25 cellular contexts compared by ENCODE assay signal in genomic region chr2:223856584-223856983, GRCh38. TPM values are rescaled to one million over a fixed set of nuclear protein-coding genes. Genes with fewer than 3 reads are reported as not detected.
A peak's percentile ranks its signal among the peaks of the same experiment; 100 is the strongest.
DNase-seq lines count a peak whose midpoint lies in the region; ATAC-seq, FAIRE-seq and TF ChIP-seq lines count a peak whose summit lies in the region.
"Had no signal": no experiment of that assay in that cellular context is flagged by ENCODE, and none has a peak within 500 bp of the region (broad histone marks: within the 10 kb centered on the region; RNA-seq: fewer than 3 reads in every experiment).

No MANE protein-coding gene starts in this region.

- H4K91ac ChIP-seq in neuronal stem cell (ENCODE audit: low read depth, low read length, poor library complexity), result no peak overlapping the region

- H3K4me2 ChIP-seq in neuronal stem cell (ENCODE audit: insufficient read depth, low read length, poor library complexity, severe bottlenecking), result no peak overlapping the region
- H3K4me2 ChIP-seq: KMS-11 had no signal

- H3K27me3 ChIP-seq in Panc1 (ENCODE audit: control insufficient read depth, insufficient read depth, low read length) (no peaks in the 10 kb centered on the region), neuronal stem cell (ENCODE audit: control insufficient read depth in 3 of 3, insufficient read depth in 3 of 3, low read depth in 1 of 3, low read length in 3 of 3) (no peaks in the 10 kb centered on the region)

- no peaks in the 10 kb centered on the region for H3K9me3 Mint-ChIP-seq in stimulated activated naive CD8-positive, alpha-beta T cell treated with anti-CD3 and anti-CD28 coated beads, Interleukin-15, Interleukin-2, amounts not matched to agents 100 ng/mL and 50 ng/mL, for 24 hours
- H3K9me3 Mint-ChIP-seq: CD4-positive, CD25-positive, alpha-beta regulatory T cell; stimulated activated effector memory CD8-positive, alpha-beta T cell treated with anti-CD3 and anti-CD28 coated beads, Interleukin-12 subunit alpha, Interleukin-12 subunit beta, amount 100 ng/mL, for 72 hours; type B pancreatic cell had no signal

- no peak for DNase-seq in stimulated activated naive CD8-positive, alpha-beta T cell treated with anti-CD3 and anti-CD28 coated beads, Interleukin-15, Interleukin-2, amounts not matched to agents 100 U/mL and 50 U/mL, for 24 hours
- DNase-seq in Panc1 (ENCODE audit: low read depth, low spot score) (no peak), neuronal stem cell (ENCODE audit: low spot score) (no peak), cerebellum (ENCODE audit: low spot score) (no peak), T-helper 9 cell (no peak), HTR-8/SVneo (ENCODE audit: insufficient read length, low spot score) (no peak)
- DNase-seq: activated CD4-positive, alpha-beta T cell treated with anti-CD3 and anti-CD28 coated beads for 48 hours; activated CD8-positive, alpha-beta memory T cell treated with anti-CD3 and anti-CD28 coated beads, Interleukin-2, amount 50 U/mL, for 4 hours; activated effector memory CD4-positive, alpha-beta T cell treated with Interleukin-2 at 50 U/mL for 16 hours; amniotic stem cell; caudate nucleus; CD4-positive, CD25-positive, alpha-beta regulatory T cell; DMS53; erythroblast; NCI-H1417; NCI-H2171 treated with DMSO at 0.1 percent for 48 hours; NCI-H774; SW 1271 had no signal

- ATAC-seq in stimulated activated naive CD8-positive, alpha-beta T cell treated with anti-CD3 and anti-CD28 coated beads, Interleukin-15, Interleukin-2, amounts not matched to agents 100 U/mL and 50 U/mL, for 24 hours, result no peak
- ATAC-seq in HG02852 (IDR thresholded peaks at IDR 0.05; ENCODE audit: unreplicated experiment), result peak; percentile 45
- no peak for ATAC-seq in Panc1
- ATAC-seq: stimulated activated effector memory CD8-positive, alpha-beta T cell treated with anti-CD3 and anti-CD28 coated beads, Interleukin-12 subunit alpha, Interleukin-12 subunit beta, amount 100 ng/mL, for 72 hours had no signal

- H2BK120ac ChIP-seq in neuronal stem cell (ENCODE audit: low read depth, low read length), result no peak overlapping the region

- H3K27ac ChIP-seq in Panc1 (ENCODE audit: low read length), result peak overlapping the region; percentile 23; the same call in 1 of the 2 replicates
- H3K27ac ChIP-seq in neuronal stem cell (replicated peaks; ENCODE audit: low read length), result no peak overlapping the region
- H3K27ac ChIP-seq: KMS-11 had no signal

- no peak overlapping the region for H3K4me3 Mint-ChIP-seq in stimulated activated naive CD8-positive, alpha-beta T cell treated with anti-CD3 and anti-CD28 coated beads, Interleukin-15, Interleukin-2, amounts not matched to agents 100 ng/mL and 50 ng/mL, for 24 hours
- H3K4me3 Mint-ChIP-seq: CD4-positive, CD25-positive, alpha-beta regulatory T cell; stimulated activated effector memory CD8-positive, alpha-beta T cell treated with anti-CD3 and anti-CD28 coated beads, Interleukin-12 subunit alpha, Interleukin-12 subunit beta, amount 100 ng/mL, for 72 hours; type B pancreatic cell had no signal

- WGBS in neuronal stem cell (ENCODE audit: extremely low coverage in 2 of 2, insufficient read length in 2 of 2, insufficient replicate concordance in 1 of 2), 2 donors, result no CpG with 5 or more reads among the region's 5 CpGs

- H3K14ac ChIP-seq in neuronal stem cell (ENCODE audit: low read length), result no peak overlapping the region

- no peak overlapping the region for H2BK15ac ChIP-seq in neuronal stem cell (ENCODE audit: low read length)

- H2BK5ac ChIP-seq in neuronal stem cell (ENCODE audit: low read length), result no peak overlapping the region

- H3K4me1 ChIP-seq in Panc1 (ENCODE audit: control insufficient read depth, insufficient read depth, low read length) (peaks cover 15% of the 10 kb centered on the region; the same call in 1 of the 2 replicates), neuronal stem cell (ENCODE audit: control insufficient read depth in 2 of 2, insufficient read depth in 1 of 2, low read depth in 1 of 2, low read length in 2 of 2) (peaks cover 0 to 3% of the 10 kb centered on the region in 2 donors)

- H2BK12ac ChIP-seq in neuronal stem cell (ENCODE audit: low read length), result no peak overlapping the region

- no peaks in the 10 kb centered on the region for H3K79me1 ChIP-seq in neuronal stem cell (ENCODE audit: low read depth, low read length)

- no TSS peak for BruUV-seq in Panc1 (replicated peaks; lab: Mats Ljungman, UMichigan)

- H2AFZ ChIP-seq in neuronal stem cell (ENCODE audit: low read length), result no peak overlapping the region

- no peak overlapping the region for H3K4ac ChIP-seq in neuronal stem cell (ENCODE audit: low read length)

- CTCF ChIA-PET in Panc1 (lab: Charles Lee), result no interaction called here

- H3K27me3 Mint-ChIP-seq in stimulated activated naive CD8-positive, alpha-beta T cell treated with anti-CD3 and anti-CD28 coated beads, Interleukin-15, Interleukin-2, amounts not matched to agents 100 ng/mL and 50 ng/mL, for 24 hours, result no peaks in the 10 kb centered on the region
- H3K27me3 Mint-ChIP-seq: CD4-positive, CD25-positive, alpha-beta regulatory T cell; type B pancreatic cell had no signal

- H3K23ac ChIP-seq in neuronal stem cell (ENCODE audit: low read depth, low read length, poor library complexity), result no peak overlapping the region

- H2AK5ac ChIP-seq in neuronal stem cell (ENCODE audit: low read depth, low read length), result no peak overlapping the region

- no peak for TF ChIP-seq CTCF in Panc1 (IDR thresholded peaks at IDR 0.05)

- POLR2A ChIA-PET in Panc1 (lab: Charles Lee), result interaction anchor here (0.7 kb wide), 1 partner anchor 683 kb away, joined by 4 read pairs; no protein-coding TSS in a partner anchor

- H3K4me1 Mint-ChIP-seq in stimulated activated naive CD8-positive, alpha-beta T cell treated with anti-CD3 and anti-CD28 coated beads, Interleukin-15, Interleukin-2, amounts not matched to agents 100 ng/mL and 50 ng/mL, for 24 hours (ENCODE audit: low read depth), result peaks cover under 1% of the 10 kb centered on the region
- H3K4me1 Mint-ChIP-seq: stimulated activated effector memory CD8-positive, alpha-beta T cell treated with anti-CD3 and anti-CD28 coated beads, Interleukin-12 subunit alpha, Interleukin-12 subunit beta, amount 100 ng/mL, for 72 hours had no signal

- H3K36me3 ChIP-seq in Panc1 (ENCODE audit: control insufficient read depth, insufficient read depth, low read length), result no peaks in the 10 kb centered on the region
- H3K36me3 ChIP-seq in neuronal stem cell (replicated peaks in 1 of 2; ENCODE audit: control insufficient read depth in 2 of 2, insufficient read depth in 2 of 2, low read length in 2 of 2), result no peaks in the 10 kb centered on the region

- no peak overlapping the region for H4K8ac ChIP-seq in neuronal stem cell (ENCODE audit: low read depth, low read length)

- H3K18ac ChIP-seq in neuronal stem cell (ENCODE audit: low read length), result no peak overlapping the region

- peak overlapping the region; percentile 23 for H3K27ac Mint-ChIP-seq in stimulated activated naive CD8-positive, alpha-beta T cell treated with anti-CD3 and anti-CD28 coated beads, Interleukin-15, Interleukin-2, amounts not matched to agents 100 ng/mL and 50 ng/mL, for 24 hours
- H3K27ac Mint-ChIP-seq: CD4-positive, CD25-positive, alpha-beta regulatory T cell; stimulated activated effector memory CD8-positive, alpha-beta T cell treated with anti-CD3 and anti-CD28 coated beads, Interleukin-12 subunit alpha, Interleukin-12 subunit beta, amount 100 ng/mL, for 72 hours; type B pancreatic cell had no signal

- H3K9ac ChIP-seq in neuronal stem cell (ENCODE audit: low read depth, low read length, poor library complexity), result no peak overlapping the region
- H3K9ac ChIP-seq: KMS-11 had no signal

- H3K4me3 ChIP-seq in Panc1 (ENCODE audit: low read depth in 2 of 2, low read length in 2 of 2), result no peak overlapping the region
- H3K4me3 ChIP-seq in neuronal stem cell (ENCODE audit: low read length in 2 of 2), result no peak overlapping the region

- in situ Hi-C loops in Panc1 (cut with HindIII; ENCODE audit: low pct_unique_long_range_greater_than_20kb, low sequenced_read_pairs), result no loop called here

- intact Hi-C loops in Panc1 (cut with micrococcal nuclease; ENCODE audit: unreplicated experiment), result no loop called here

- H3K36me3 Mint-ChIP-seq in stimulated activated naive CD8-positive, alpha-beta T cell treated with anti-CD3 and anti-CD28 coated beads, Interleukin-15, Interleukin-2, amounts not matched to agents 100 ng/mL and 50 ng/mL, for 24 hours (ENCODE audit: low read depth), result peaks cover 10% of the 10 kb centered on the region
- H3K36me3 Mint-ChIP-seq: stimulated activated effector memory CD8-positive, alpha-beta T cell treated with anti-CD3 and anti-CD28 coated beads, Interleukin-12 subunit alpha, Interleukin-12 subunit beta, amount 100 ng/mL, for 72 hours; type B pancreatic cell had no signal

- no peak for FAIRE-seq in HTR-8/SVneo (lab: Jason Lieb, UNC)
- FAIRE-seq: frontal cortex, GM18507 had no signal

- H3K9me3 ChIP-seq in Panc1 (ENCODE audit: control insufficient read depth, insufficient read depth, low read depth, low read length) (no peaks in the 10 kb centered on the region), neuronal stem cell (replicated peaks in 1 of 2; ENCODE audit: control insufficient read depth in 2 of 2, insufficient read depth in 1 of 2, low read depth in 1 of 2, low read length in 2 of 2) (no peaks in the 10 kb centered on the region)

RNA-seq across cellular contexts. Expression of gene AP1S3, which starts 19.2 kb away (rescaled TPM):
- 66.3 TPM for total RNA-seq in Panc1 (2021; ENCODE audit: unreplicated experiment)
- polyA plus RNA-seq in Panc1 (2012; ENCODE audit: insufficient read length), result 20.0 TPM
- 3.1 TPM for polyA plus RNA-seq in neuronal stem cell (2013, experiment 1 of 2)
- polyA plus RNA-seq in neuronal stem cell (2013, experiment 2 of 2), result 3.1 TPM
- 26.6 TPM for total RNA-seq in cerebellum
